Comparison of ENCODE assay signal across 34 cellular contexts in genomic region chr4:108223313-108223712, GRCh38. TPM values are rescaled to one million over a fixed set of nuclear protein-coding genes. Genes with fewer than 3 reads are reported as not detected.
A peak's percentile ranks its signal among the peaks of the same experiment; 100 is the strongest.
DNase-seq lines count a peak whose midpoint lies in the region; ATAC-seq, FAIRE-seq and TF ChIP-seq lines count a peak whose summit lies in the region.
"Had no signal": no experiment of that assay in that cellular context is flagged by ENCODE, and none has a peak within 500 bp of the region (broad histone marks: within the 10 kb centered on the region; RNA-seq: fewer than 3 reads in every experiment).

No MANE protein-coding gene starts in this region.

- H3K27ac Mint-ChIP-seq in stimulated activated effector memory CD8-positive, alpha-beta T cell treated with anti-CD3 and anti-CD28 coated beads, Interleukin-12 subunit alpha, Interleukin-12 subunit beta, amount 100 ng/mL, for 72 hours: no peak overlapping the region
- H3K27ac Mint-ChIP-seq: B cell; CD4-positive, alpha-beta memory T cell; CD4-positive, alpha-beta T cell; CD4-positive, CD25-positive, alpha-beta regulatory T cell; CD8-positive, alpha-beta memory T cell; CD8-positive, alpha-beta T cell had no signal

- H3K9me3 Mint-ChIP-seq in stimulated activated effector memory CD8-positive, alpha-beta T cell treated with anti-CD3 and anti-CD28 coated beads, Interleukin-12 subunit alpha, Interleukin-12 subunit beta, amount 100 ng/mL, for 72 hours: no peaks in the 10 kb centered on the region
- H3K9me3 Mint-ChIP-seq: CD8-positive, alpha-beta memory T cell had no signal

- in situ Hi-C loops in K562 (cut with MboI): no loop called here
- in situ Hi-C loops in ACHN (cut with HindIII; ENCODE audit: low pct_ligation_motif_present, low pct_unique_long_range_greater_than_20kb, low sequenced_read_pairs): no loop called here

- no peaks in the 10 kb centered on the region; the same call in 1 of the 2 replicates for H3K4me1 ChIP-seq in HEK293 (ENCODE audit: control insufficient read depth, insufficient read depth, low read length)
- peaks cover 0 to 12% of the 10 kb centered on the region in 2 experiments; a peak in 3 of 5 replicates for H3K4me1 ChIP-seq in K562 (replicated peaks in 1 of 2; ENCODE audit: control insufficient read depth in 2 of 2, insufficient read depth in 2 of 2, low read length in 2 of 2)
- H3K4me1 ChIP-seq in mesodermal cell (ENCODE audit: control insufficient read depth, insufficient read depth, low read length, poor library complexity, severe bottlenecking): no peaks in the 10 kb centered on the region
- no peaks in the 10 kb centered on the region for H3K4me1 ChIP-seq in MM.1S (ENCODE audit: low read length)
- H3K4me1 ChIP-seq: A549; BLaER1; BLaER1 treated with 17β-estradiol and CSF1 and Interleukin-3, amounts not matched to agents 10 nM and 100 nM had no signal

- no peak for TF ChIP-seq POLR2A in K562 (conservative IDR thresholded peaks at IDR 0.05)

- intact Hi-C loops in K562 (cut with micrococcal nuclease): no loop called here

- no peaks in the 10 kb centered on the region for H3F3A ChIP-seq in MM.1S (ENCODE audit: insufficient read depth, low read length)

- H3K27ac ChIP-seq in HEK293 (ENCODE audit: extremely low read depth, low read depth, low read length) (no peak overlapping the region), K562 (ENCODE audit: extremely low read depth, low read depth, low read length) (no peak overlapping the region), mesodermal cell (ENCODE audit: low read depth, low read length, severe bottlenecking) (peak overlapping the region; percentile 94), MM.1S (ENCODE audit: low read length) (no peak overlapping the region)
- H3K27ac ChIP-seq: 22Rv1; A549; BLaER1; BLaER1 treated with 17β-estradiol and CSF1 and Interleukin-3, amounts not matched to agents 10 nM and 100 nM; C4-2B had no signal

- no peak for ATAC-seq in K562
- ATAC-seq in stimulated activated effector memory CD8-positive, alpha-beta T cell treated with anti-CD3 and anti-CD28 coated beads, Interleukin-12 subunit alpha, Interleukin-12 subunit beta, amount 100 ng/mL, for 72 hours: no peak
- ATAC-seq: A549; CD8-positive, alpha-beta T cell had no signal

- no peaks in the 10 kb centered on the region for H3K4me1 Mint-ChIP-seq in stimulated activated effector memory CD8-positive, alpha-beta T cell treated with anti-CD3 and anti-CD28 coated beads, Interleukin-12 subunit alpha, Interleukin-12 subunit beta, amount 100 ng/mL, for 72 hours
- H3K4me1 Mint-ChIP-seq: B cell; CD14-positive monocyte; CD8-positive, alpha-beta memory T cell had no signal

- FAIRE-seq in K562 (lab: Jason Lieb, UNC): no peak
- FAIRE-seq: A204.1, A549, D721Med had no signal

- no peaks in the 10 kb centered on the region for H3K27me3 ChIP-seq in K562 (ENCODE audit: control insufficient read depth in 2 of 2, insufficient read depth in 2 of 2, low read length in 2 of 2)
- no peaks in the 10 kb centered on the region for H3K27me3 ChIP-seq in MM.1S (replicated peaks; ENCODE audit: insufficient read depth, low read length)
- H3K27me3 ChIP-seq: BE2C; BLaER1; BLaER1 treated with 17β-estradiol and CSF1 and Interleukin-3, amounts not matched to agents 10 nM and 100 nM had no signal

- H3K9me2 ChIP-seq in MM.1S (replicated peaks; ENCODE audit: insufficient read depth, low read length): no peaks in the 10 kb centered on the region

- H3K4me3 ChIP-seq in HEK293 (ENCODE audit: low read depth, low read length) (no peak overlapping the region), K562 (no peak overlapping the region), mesodermal cell (ENCODE audit: extremely low read depth, insufficient read depth, low read length, poor library complexity, severe bottlenecking) (no peak overlapping the region), MM.1S (ENCODE audit: low read length) (no peak overlapping the region)
- H3K4me3 ChIP-seq: A549; BLaER1; BLaER1 treated with 17β-estradiol and CSF1 and Interleukin-3, amounts not matched to agents 10 nM and 100 nM had no signal

- no TSS peak for BruUV-seq in K562 (replicated peaks; lab: Mats Ljungman, UMichigan)

- CTCF ChIA-PET in HEK293 (lab: Yijun Ruan, JAX) (interaction anchor here (0.6 kb wide), 1 partner anchor 24 kb away, joined by 3 read pairs; no protein-coding TSS in a partner anchor), K562 (lab: Yijun Ruan, JAX; ENCODE audit: low intra/inter-chr PET ratio) (no interaction called here)

- H2AFZ ChIP-seq in K562 (ENCODE audit: low read depth, low read length) (no peak overlapping the region), MM.1S (ENCODE audit: low read length) (no peak overlapping the region)

- H3K36me3 Mint-ChIP-seq in stimulated activated effector memory CD8-positive, alpha-beta T cell treated with anti-CD3 and anti-CD28 coated beads, Interleukin-12 subunit alpha, Interleukin-12 subunit beta, amount 100 ng/mL, for 72 hours: no peaks in the 10 kb centered on the region
- H3K36me3 Mint-ChIP-seq: CD14-positive monocyte; CD4-positive, alpha-beta memory T cell had no signal

- POLR2A ChIA-PET in HEK293 (lab: Yijun Ruan, JAX): no interaction called here
- POLR2A ChIA-PET in K562 (lab: Yijun Ruan, JAX): no interaction called here

- TF ChIP-seq CTCF in HEK293 (tag by site-specific recombination; IDR thresholded peaks at IDR 0.05): no peak
- no peak for TF ChIP-seq CTCF in K562 (IDR thresholded peaks at IDR 0.05 in 2 of 3, conservative IDR thresholded peaks at IDR 0.05 in 1 of 3; ENCODE audit: insufficient read depth in 2 of 3, low read depth in 1 of 3, low read length in 3 of 3)
- TF ChIP-seq CTCF in MM.1S (IDR thresholded peaks at IDR 0.05; ENCODE audit: low read length): no peak

- H3K79me2 ChIP-seq in K562 (ENCODE audit: control insufficient read depth, insufficient read depth, low read length) (no peaks in the 10 kb centered on the region), MM.1S (ENCODE audit: low read length) (no peaks in the 10 kb centered on the region)

- TF ChIP-seq RAD21 in K562 (CRISPR knock-in tag; conservative IDR thresholded peaks at IDR 0.05 in 1 of 2, IDR thresholded peaks at IDR 0.05 in 1 of 2): no peak

- H3K4me3 Mint-ChIP-seq in stimulated activated effector memory CD8-positive, alpha-beta T cell treated with anti-CD3 and anti-CD28 coated beads, Interleukin-12 subunit alpha, Interleukin-12 subunit beta, amount 100 ng/mL, for 72 hours: no peak overlapping the region
- H3K4me3 Mint-ChIP-seq: B cell; CD14-positive monocyte; CD4-positive, alpha-beta memory T cell; CD4-positive, alpha-beta T cell; CD4-positive, CD25-positive, alpha-beta regulatory T cell; CD8-positive, alpha-beta memory T cell; CD8-positive, alpha-beta T cell had no signal

- no peaks in the 10 kb centered on the region for H3K9me3 ChIP-seq in HEK293 (ENCODE audit: control insufficient read depth, insufficient read depth, low read depth, low read length)
- no peaks in the 10 kb centered on the region for H3K9me3 ChIP-seq in K562 (replicated peaks; ENCODE audit: control insufficient read depth, insufficient read depth, low read depth, low read length)
- peaks cover 6% of the 10 kb centered on the region for H3K9me3 ChIP-seq in mesodermal cell (ENCODE audit: control insufficient read depth, low read length)
- no peaks in the 10 kb centered on the region for H3K9me3 ChIP-seq in MM.1S (replicated peaks; ENCODE audit: insufficient read depth, low read length)
- H3K9me3 ChIP-seq: A549, BE2C, Caco-2 had no signal

- no peaks in the 10 kb centered on the region for H4K20me1 ChIP-seq in K562 (replicated peaks; ENCODE audit: control insufficient read depth, insufficient read depth, low read length)
- H4K20me1 ChIP-seq in MM.1S (ENCODE audit: insufficient read depth, low read length): no peaks in the 10 kb centered on the region
- H4K20me1 ChIP-seq: BLaER1; BLaER1 treated with 17β-estradiol and CSF1 and Interleukin-3, amounts not matched to agents 10 nM and 100 nM had no signal

- DNase-seq in K562 (ENCODE audit: extremely low read depth in 1 of 4, low spot score in 3 of 4) (no peak), MM.1S (no peak), ACHN (no peak)
- no peak for DNase-seq in stimulated activated effector memory CD8-positive, alpha-beta T cell treated with anti-CD3 and anti-CD28 coated beads, Interleukin-12 subunit alpha, Interleukin-12 subunit beta, amount 100 ng/mL, for 72 hours (ENCODE audit: low spot score in 2 of 2)
- DNase-seq: 8988T; AML-193; BE2C; C1 segment of cervical spinal cord; Caco-2; Calu3; CD4-positive, alpha-beta memory T cell; CD4-positive, alpha-beta T cell; CD4-positive, CD25-positive, alpha-beta regulatory T cell; CD8-positive, alpha-beta memory T cell; CD8-positive, alpha-beta T cell; COR-L47; DMS 273 treated with DMSO at 0.1 percent for 48 hours; DMS153; DMS53; DMS79; DMS79 treated with DMSO at 0.1 percent for 48 hours; DND-41; EL had no signal

- TF ChIP-seq EP300 in K562 (IDR thresholded peaks at IDR 0.05; ENCODE audit: low read length): no peak

- no peaks in the 10 kb centered on the region for H3K9me1 ChIP-seq in K562 (ENCODE audit: control insufficient read depth, insufficient read depth, low read length)

- H3K9ac ChIP-seq in K562 (ENCODE audit: insufficient read depth in 1 of 2, low read depth in 2 of 2, low read length in 2 of 2): no peak overlapping the region
- no peak overlapping the region for H3K9ac ChIP-seq in MM.1S (ENCODE audit: low read length)
- H3K9ac ChIP-seq: BLaER1; BLaER1 treated with 17β-estradiol and CSF1 and Interleukin-3, amounts not matched to agents 10 nM and 100 nM had no signal

- H3K36me3 ChIP-seq in HEK293 (ENCODE audit: control insufficient read depth in 2 of 2, insufficient read depth in 1 of 2, low read length in 2 of 2): no peaks in the 10 kb centered on the region
- no peaks in the 10 kb centered on the region for H3K36me3 ChIP-seq in K562 (ENCODE audit: control insufficient read depth, insufficient read depth, low read length)
- H3K36me3 ChIP-seq in mesodermal cell (ENCODE audit: control insufficient read depth, insufficient read depth, low read length): no peaks in the 10 kb centered on the region
- no peaks in the 10 kb centered on the region for H3K36me3 ChIP-seq in MM.1S (replicated peaks; ENCODE audit: insufficient read depth, low read length)
- H3K36me3 ChIP-seq: BE2C; BLaER1 treated with 17β-estradiol and CSF1 and Interleukin-3, amounts not matched to agents 10 nM and 100 nM had no signal

- H3K4me2 ChIP-seq in K562 (ENCODE audit: insufficient read depth, low read length): no peak overlapping the region
- no peak overlapping the region for H3K4me2 ChIP-seq in MM.1S (ENCODE audit: low read depth, low read length)
- H3K4me2 ChIP-seq: A549; BLaER1; BLaER1 treated with 17β-estradiol and CSF1 and Interleukin-3, amounts not matched to agents 10 nM and 100 nM had no signal

RNA-seq across cellular contexts. Expression of gene LEF1, which starts 54.6 kb away (rescaled TPM):
- total RNA-seq in K562 (2011; cell fraction: chromatin; rRNA removed; ENCODE audit: low replicate concordance): 78.7 and 97.3 TPM in 2 replicates
- 31.2 and 41.5 TPM in 2 replicates for total RNA-seq in K562 (2011; cell fraction: nucleolus; rRNA removed)
- 48.7 and 60.6 TPM in 2 replicates for total RNA-seq in K562 (2011; cell fraction: nucleoplasm; rRNA removed)
- total RNA-seq in K562 (2014; rRNA removed) (22.3 and 23.5 TPM in 2 replicates), K562 (2014; rRNA removed; fragmentation: Illumina TruSeq; extraction: Trizol) (34.5 and 36.9 TPM in 2 replicates), K562 (2015; rRNA removed; fragmentation: Illumina TruSeq; extraction: Trizol) (26.5 and 27.5 TPM in 2 replicates), K562 (2021) (32.5 and 35.4 TPM in 2 replicates)
- polyA plus RNA-seq in K562 (2011; rRNA removed) (54.8 and 67.8 TPM in 2 replicates), K562 (2014; fragmentation: Illumina TruSeq; extraction: Trizol) (60.7 and 81.1 TPM in 2 replicates), K562 (2014; fragmentation: Nextera tagmentation; extraction: Ambion mirVana) (10 to 100 TPM; 15.1 to 17.2 TPM), K562 (2014; rRNA removed) (29.7 and 30.3 TPM in 2 replicates)
- 68.7 and 85.9 TPM in 2 replicates for polyA plus RNA-seq in K562 (2011; cell fraction: cytosol; rRNA removed)
- polyA plus RNA-seq in K562 (2011; cell fraction: nucleus; rRNA removed): 76.2 and 88.8 TPM in 2 replicates
- 26.1 and 29.4 TPM in 2 replicates for polyA plus RNA-seq in K562 (2012)
- polyA minus RNA-seq in K562 (2011; rRNA and poly(A)+ RNA removed): 63.7 and 64.4 TPM in 2 replicates
- polyA minus RNA-seq in K562 (2011; cell fraction: cytosol; rRNA and poly(A)+ RNA removed): 29.8 and 46.0 TPM in 2 replicates
- 42.4 and 53.4 TPM in 2 replicates for polyA minus RNA-seq in K562 (2011; cell fraction: nucleus; rRNA and poly(A)+ RNA removed)
- polyA plus RNA-seq in mesodermal cell (2013, experiment 1 of 2): 149 TPM
- 176 TPM for polyA plus RNA-seq in mesodermal cell (2013, experiment 2 of 2)
- total RNA-seq: Calu3 had no signal
- polyA plus RNA-seq: A549 had no signal

Comparison
In these comparisons a context has a peak if more than half of its experiments do, and no peak if none do; other contexts are left out.
1. Of the 44 proteins assayed by ChIP-seq in both K562 and HEK293: peak only in K562: none; only in HEK293: none; in both: ZNF146; in neither: 43.